26 cellular contexts compared by ENCODE assay signal in genomic region chr6:41575598-41575997, GRCh38.
"Had no signal": no experiment of that assay in that cellular context is flagged by ENCODE, and none has a peak within 500 bp of the region (broad histone marks: within the 10 kb centered on the region; RNA-seq: fewer than 3 reads in every experiment).

No MANE protein-coding gene starts in this region.

- H3K27ac Mint-ChIP-seq: activated B cell treated with CpG ODN at 0.5 μM for 24 hours; activated CD4-positive, alpha-beta memory T cell treated with anti-CD3 and anti-CD28 coated beads for 36 hours; activated CD4-positive, alpha-beta T cell treated with anti-CD3 and anti-CD28 coated beads, Interleukin-2, amount 10 ng/mL, durations not matched to agents 7 days and 5 days; activated naive CD4-positive, alpha-beta T cell treated with anti-CD3 and anti-CD28 coated beads for 36 hours; activated naive CD8-positive, alpha-beta T cell; T-cell had no signal

- H3K27me3 Mint-ChIP-seq: activated B cell treated with CpG ODN at 0.5 μM for 24 hours; activated CD4-positive, alpha-beta memory T cell treated with anti-CD3 and anti-CD28 coated beads for 36 hours; activated naive CD8-positive, alpha-beta T cell; T-cell had no signal

- H3K27me3 ChIP-seq: brain microvascular endothelial cell had no signal

- ATAC-seq: activated T-cell treated with anti-CD3 and anti-CD28 coated beads, Interleukin-2, amount 50 U/mL, for 4 hours; T-cell had no signal

- H3K27ac ChIP-seq: brain microvascular endothelial cell, SK-N-MC had no signal

- H3K4me3 Mint-ChIP-seq: activated B cell treated with CpG ODN at 0.5 μM for 24 hours; activated CD4-positive, alpha-beta memory T cell treated with anti-CD3 and anti-CD28 coated beads for 36 hours; activated CD4-positive, alpha-beta T cell treated with anti-CD3 and anti-CD28 coated beads, Interleukin-2, amount 10 ng/mL, durations not matched to agents 7 days and 5 days; activated naive CD4-positive, alpha-beta T cell treated with anti-CD3 and anti-CD28 coated beads for 36 hours; activated naive CD8-positive, alpha-beta T cell; activated T-cell treated with anti-CD3 and anti-CD28 coated beads, Interleukin-2, amount 50 U/mL, for 4 hours; T-cell had no signal

- H3K36me3 ChIP-seq: brain microvascular endothelial cell had no signal

- DNase-seq: activated B cell treated with CpG ODN at 0.5 μM for 24 hours; activated CD4-positive, alpha-beta memory T cell treated with anti-CD3 and anti-CD28 coated beads for 36 hours; activated CD4-positive, alpha-beta T cell treated with anti-CD3 and anti-CD28 coated beads, Interleukin-2, amount 10 ng/mL, durations not matched to agents 7 days and 5 days; activated CD8-positive, alpha-beta memory T cell treated with anti-CD3 and anti-CD28 coated beads for 24 hours; activated gamma-delta T cell; activated naive CD4-positive, alpha-beta T cell treated with anti-CD3 and anti-CD28 coated beads for 36 hours; activated T-cell treated with anti-CD3 and anti-CD28 coated beads, Interleukin-2, amount 50 U/mL, for 4 hours; amygdala; brain microvascular endothelial cell; caudate nucleus; KG1; NCI-H1048; NCI-H146; NCI-H187 treated with DMSO at 0.1 percent for 48 hours; NCI-H2081 treated with DMSO at 0.1 percent for 48 hours; NCI-H2171; NCI-H2227 treated with DMSO at 0.1 percent for 48 hours; NCI-H526; NCI-H82; T-cell; T-helper 2 cell; T1000 had no signal

- H3K4me1 Mint-ChIP-seq: activated CD4-positive, alpha-beta T cell treated with anti-CD3 and anti-CD28 coated beads, Interleukin-2, amount 10 ng/mL, durations not matched to agents 7 days and 5 days had no signal

- FAIRE-seq: astrocyte, TTC549 had no signal

- H3K9me3 Mint-ChIP-seq: activated B cell treated with CpG ODN at 0.5 μM for 24 hours; activated CD4-positive, alpha-beta memory T cell treated with anti-CD3 and anti-CD28 coated beads for 36 hours; activated CD4-positive, alpha-beta T cell treated with anti-CD3 and anti-CD28 coated beads, Interleukin-2, amount 10 ng/mL, durations not matched to agents 7 days and 5 days; activated naive CD4-positive, alpha-beta T cell treated with anti-CD3 and anti-CD28 coated beads for 36 hours; activated T-cell treated with anti-CD3 and anti-CD28 coated beads, Interleukin-2, amount 50 U/mL, for 4 hours; T-cell had no signal

- H3K4me3 ChIP-seq: SK-N-MC had no signal
